In genomic region chr7:129110575-129111376, GRCh38 we compare ENCODE assay signal across 11 cellular contexts. TPM values are rescaled to one million over a fixed set of nuclear protein-coding genes. Genes with fewer than 3 reads are reported as not detected.
A peak's percentile ranks its signal among the peaks of the same experiment; 100 is the strongest.
DNase-seq lines count a peak whose midpoint lies in the region; ATAC-seq, FAIRE-seq and TF ChIP-seq lines count a peak whose summit lies in the region.
"Had no signal": no experiment of that assay in that cellular context is flagged by ENCODE, and none has a peak within 500 bp of the region (broad histone marks: within the 10 kb centered on the region; RNA-seq: fewer than 3 reads in every experiment).

No MANE protein-coding gene starts in this region.

- in situ Hi-C loops in GM12878 (cut with MboI): no loop called here

- CTCF ChIA-PET in GM12878 (lab: Yijun Ruan, JAX): interaction anchor here (0.6 to 2.3 kb wide), 8 partner anchors 8 to 96 kb away, joined by 3 to 8 read pairs (median 4); no protein-coding TSS in a partner anchor

- POLR2A ChIA-PET in GM12878 (lab: Charles Lee): interaction anchor here (1.0 to 1.1 kb wide), 2 partner anchors 11 to 12 kb away, joined by 4 to 5 read pairs; no protein-coding TSS in a partner anchor

- DNase-seq in DMS53 (lab: John Stamatoyannopoulos, UW): peak; percentile 95
- peak; percentile 4 for DNase-seq in NCI-H1105 (lab: John Stamatoyannopoulos, UW)
- DNase-seq in GM12878 (ENCODE audit: low read depth, low spot score): no peak
- DNase-seq in left colon: no peak
- DNase-seq in central memory CD4-positive, alpha-beta T cell: no peak
- no peak for DNase-seq in NCI-H524 treated with DMSO at 0.1 percent for 48 hours (lab: John Stamatoyannopoulos, UW)
- no peak for DNase-seq in esophagus muscularis mucosa (ENCODE audit: extremely low spot score)
- DNase-seq: activated CD4-positive, alpha-beta T cell treated with anti-CD3 and anti-CD28 coated beads for 48 hours; activated naive CD8-positive, alpha-beta T cell treated with anti-CD3 and anti-CD28 coated beads, Interleukin-2, amount 10 ng/mL, durations not matched to agents 7 days and 5 days; Caco-2 had no signal

- no peak for FAIRE-seq in GM12878 (lab: Jason Lieb, UNC)

- TF ChIP-seq EP300 in GM12878 (IDR thresholded peaks at IDR 0.05; ENCODE audit: borderline replicate concordance in 1 of 2, control insufficient read depth in 1 of 2, low read depth in 2 of 2, low read length in 2 of 2): no peak
- TF ChIP-seq EP300 in esophagus muscularis mucosa (IDR thresholded peaks at IDR 0.05): no peak

- ATAC-seq in GM12878: peak; percentile 51; the same call in 2 of the 3 replicates
- ATAC-seq in left colon: peak; percentile 37
- ATAC-seq in HG03095 (IDR thresholded peaks at IDR 0.05; ENCODE audit: unreplicated experiment): no peak

- no peaks in the 10 kb centered on the region for H4K20me1 ChIP-seq in GM12878 (ENCODE audit: control insufficient read depth, insufficient read depth)

- peaks cover 7% of the 10 kb centered on the region for H3K9me3 ChIP-seq in GM12878 (replicated peaks; ENCODE audit: control insufficient read depth, insufficient read depth, low read length)
- peaks cover 0 to 7% (median 2%) of the 10 kb centered on the region in 4 donors for H3K9me3 ChIP-seq in esophagus muscularis mucosa

- TF ChIP-seq POLR2A in GM12878 (IDR thresholded peaks at IDR 0.05; ENCODE audit: low read depth, low read length) (no peak), esophagus muscularis mucosa (IDR thresholded peaks at IDR 0.05; ENCODE audit: low read depth) (no peak)

- no TSS peak for BruUV-seq in GM12878 (replicated peaks; lab: Mats Ljungman, UMichigan)

- peak overlapping the region; percentile 72 for H2AFZ ChIP-seq in GM12878 (ENCODE audit: control insufficient read depth, low read depth, low read length)

- RAD21 ChIA-PET in GM12878 (lab: Charles Lee; ENCODE audit: unreplicated experiment): interaction anchor here (0.8 to 1.9 kb wide), 6 partner anchors 9 to 53 kb away, joined by 4 to 8 read pairs (median 4); no protein-coding TSS in a partner anchor

- SMC1A ChIA-PET in GM12878 (lab: Charles Lee; ENCODE audit: uncharacterized antibody, unreplicated experiment): interaction anchor here (0.8 to 2.9 kb wide), 5 partner anchors 8 to 53 kb away, joined by 4 to 16 read pairs (median 5); no protein-coding TSS in a partner anchor

- H3K4me3 ChIP-seq in GM12878 (no peak overlapping the region), esophagus muscularis mucosa (no peak overlapping the region)

- H3K4me1 ChIP-seq in GM12878 (ENCODE audit: control insufficient read depth, insufficient read depth, low read length) (peaks cover 9% of the 10 kb centered on the region), esophagus muscularis mucosa (no peaks in the 10 kb centered on the region)
- H3K4me1 ChIP-seq: Caco-2 had no signal

- peak overlapping the region; percentile 30; the same call in 1 of the 2 replicates for H3K27ac ChIP-seq in GM12878 (ENCODE audit: control insufficient read depth, insufficient read depth)
- no peak overlapping the region for H3K27ac ChIP-seq in esophagus muscularis mucosa (replicated peaks in 1 of 4)

- H3K27me3 ChIP-seq in GM12878 (replicated peaks in 1 of 2; ENCODE audit: control insufficient read depth in 2 of 2, insufficient read depth in 2 of 2, low read length in 1 of 2): no peaks in the 10 kb centered on the region
- H3K27me3 ChIP-seq in esophagus muscularis mucosa: no peaks in the 10 kb centered on the region

- TF ChIP-seq RAD21 in GM12878 (IDR thresholded peaks at IDR 0.05; ENCODE audit: insufficient read depth, low read depth, low read length): no peak

- no peak for TF ChIP-seq CTCF in GM12878 (IDR thresholded peaks at IDR 0.05 in 2 of 3, conservative IDR thresholded peaks at IDR 0.05 in 1 of 3; ENCODE audit: control insufficient read depth in 2 of 3, extremely low read depth in 1 of 3, insufficient read depth in 1 of 3, low read depth in 3 of 3, low read length in 3 of 3)
- no peak for TF ChIP-seq CTCF in esophagus muscularis mucosa (IDR thresholded peaks at IDR 0.05)

- no peaks in the 10 kb centered on the region for H3K79me2 ChIP-seq in GM12878 (ENCODE audit: control insufficient read depth, insufficient read depth, low read length)

- no peak overlapping the region for H3K9ac ChIP-seq in GM12878 (ENCODE audit: control insufficient read depth, insufficient read depth, low read length)

- intact Hi-C loops in GM12878 (cut with micrococcal nuclease; ENCODE audit: unreplicated experiment): no loop called here
- intact Hi-C loops in left colon (cut with DNase I, micrococcal nuclease): no loop called here
- intact Hi-C loops in esophagus muscularis mucosa (cut with DNase I): no loop called here

- no peaks in the 10 kb centered on the region for H3K36me3 ChIP-seq in GM12878 (ENCODE audit: control insufficient read depth in 2 of 2, insufficient read depth in 2 of 2, low read length in 1 of 2)
- no peaks in the 10 kb centered on the region for H3K36me3 ChIP-seq in esophagus muscularis mucosa

- no peak overlapping the region; the same call in 1 of the 2 replicates for H3K4me2 ChIP-seq in GM12878 (ENCODE audit: control insufficient read depth, insufficient read depth)

TF ChIP-seq in GM12878, 131 proteins besides CTCF, POLR2A, EP300 and RAD21:
- 0 out of 2 replicates have a peak, but pooled peaks have one; percentile 25 for TF ChIP-seq IKZF1 (conservative IDR thresholded peaks at IDR 0.05)
- TF ChIP-seq NFXL1 (IDR thresholded peaks at IDR 0.05; ENCODE audit: borderline replicate concordance): no peak
TF ChIP-seq in GM12878: peak in this region for 1.

RNA-seq across cellular contexts. Expression of gene TSPAN33, which starts 33.7 kb away (rescaled TPM):
- 84.1 and 97.9 TPM in 2 replicates for total RNA-seq in GM12878 (2013; cell fraction: nucleolus; rRNA removed)
- 108 and 109 TPM in 2 replicates for total RNA-seq in GM12878 (2014; rRNA removed)
- 77.8 and 78.8 TPM in 2 replicates for total RNA-seq in GM12878 (2014; rRNA removed; fragmentation: Illumina TruSeq; extraction: Trizol)
- 113 and 122 TPM in 2 replicates for total RNA-seq in GM12878 (2021)
- polyA plus RNA-seq in GM12878 (2011; ENCODE audit: low read depth): 145 TPM
- polyA plus RNA-seq in GM12878 (2011; rRNA removed): 89.1 and 123 TPM in 2 replicates
- polyA plus RNA-seq in GM12878 (2011; cell fraction: cytosol; rRNA removed): 153 and 156 TPM in 2 replicates
- 104 and 146 TPM in 2 replicates for polyA plus RNA-seq in GM12878 (2011; cell fraction: nucleus; rRNA removed)
- 192 and 193 TPM in 2 replicates for polyA plus RNA-seq in GM12878 (2012)
- polyA plus RNA-seq in GM12878 (2014; fragmentation: Illumina TruSeq; extraction: Trizol): 78.5 and 94.8 TPM in 2 replicates
- 10 to 100 TPM; 17.8 to 30.0 TPM for polyA plus RNA-seq in GM12878 (2014; fragmentation: Nextera tagmentation; extraction: Ambion mirVana)
- 95.6 and 99.0 TPM in 2 replicates for polyA plus RNA-seq in GM12878 (2014; rRNA removed)
- polyA plus RNA-seq in GM12878 (2016; fragmentation: Nextera tagmentation; extraction: Ambion mirVana): 10 to 100 TPM; 12.0 to 15.8 TPM
- polyA minus RNA-seq in GM12878 (2011; rRNA and poly(A)+ RNA removed): 183 and 197 TPM in 2 replicates
- polyA minus RNA-seq in GM12878 (2011; cell fraction: cytosol; rRNA and poly(A)+ RNA removed): 46.8 and 47.3 TPM in 2 replicates
- polyA minus RNA-seq in GM12878 (2011; cell fraction: nucleus; rRNA and poly(A)+ RNA removed): 43.9 and 58.9 TPM in 2 replicates
- total RNA-seq in left colon: 1 to 10 TPM; 4.8 to 7.5 TPM
- 10 to 100 TPM in 1 of 4 donors, 1 to 10 TPM in 3; 5.0 to 11.4 (median 7.5) TPM for total RNA-seq in esophagus muscularis mucosa

RNA-seq across cellular contexts. Expression of gene TNPO3, which starts 55.9 kb away (rescaled TPM):
- 77.5 and 79.6 TPM in 2 replicates for total RNA-seq in GM12878 (2013; cell fraction: nucleolus; rRNA removed)
- total RNA-seq in GM12878 (2014; rRNA removed): 72.7 and 77.4 TPM in 2 replicates
- 64.3 and 64.5 TPM in 2 replicates for total RNA-seq in GM12878 (2014; rRNA removed; fragmentation: Illumina TruSeq; extraction: Trizol)
- 63.0 and 67.6 TPM in 2 replicates for total RNA-seq in GM12878 (2021)
- 34.8 TPM for polyA plus RNA-seq in GM12878 (2011; ENCODE audit: low read depth)
- 46.6 and 56.7 TPM in 2 replicates for polyA plus RNA-seq in GM12878 (2011; rRNA removed)
- polyA plus RNA-seq in GM12878 (2011; cell fraction: cytosol; rRNA removed): 59.9 and 67.6 TPM in 2 replicates
- polyA plus RNA-seq in GM12878 (2011; cell fraction: nucleus; rRNA removed): 46.9 and 53.0 TPM in 2 replicates
- 40.9 and 46.9 TPM in 2 replicates for polyA plus RNA-seq in GM12878 (2012)
- polyA plus RNA-seq in GM12878 (2014; fragmentation: Illumina TruSeq; extraction: Trizol): 68.7 and 68.9 TPM in 2 replicates
- polyA plus RNA-seq in GM12878 (2014; fragmentation: Nextera tagmentation; extraction: Ambion mirVana): 10 to 100 TPM; 17.6 to 23.5 TPM
- polyA plus RNA-seq in GM12878 (2014; rRNA removed): 52.4 and 57.4 TPM in 2 replicates
- polyA plus RNA-seq in GM12878 (2016; fragmentation: Nextera tagmentation; extraction: Ambion mirVana): 10 to 100 TPM; 84.5 to 91.8 TPM
- 99.0 and 133 TPM in 2 replicates for polyA minus RNA-seq in GM12878 (2011; rRNA and poly(A)+ RNA removed)
- 27.8 and 31.8 TPM in 2 replicates for polyA minus RNA-seq in GM12878 (2011; cell fraction: cytosol; rRNA and poly(A)+ RNA removed)
- polyA minus RNA-seq in GM12878 (2011; cell fraction: nucleus; rRNA and poly(A)+ RNA removed): 36.3 and 44.6 TPM in 2 replicates
- 10 to 100 TPM; 35.2 to 36.4 TPM for total RNA-seq in left colon
- 10 to 100 TPM; 35.7 to 46.2 (median 38.1) TPM for total RNA-seq in esophagus muscularis mucosa

Comparison
In these comparisons a context has a peak if more than half of its experiments do, and no peak if none do; other contexts are left out.
1. DNase-seq: peak in DMS53 (single experiment) and NCI-H1105 (single experiment); none in GM12878 (single experiment), left colon (0 of 2), central memory CD4-positive, alpha-beta T cell (single experiment), NCI-H524 treated with DMSO at 0.1 percent for 48 hours (single experiment) and esophagus muscularis mucosa (single experiment).
2. RNA of gene TSPAN33, which starts 33.7 kb away (total RNA-seq): 77.8 to 122 TPM in GM12878; 5.0 to 11.4 TPM in esophagus muscularis mucosa and 4.8 to 7.5 TPM in left colon; every median in the first group is over 4 times any median in the second.